Comparison of ENCODE assay signal across 8 cellular contexts in the genomic region with DNA sequence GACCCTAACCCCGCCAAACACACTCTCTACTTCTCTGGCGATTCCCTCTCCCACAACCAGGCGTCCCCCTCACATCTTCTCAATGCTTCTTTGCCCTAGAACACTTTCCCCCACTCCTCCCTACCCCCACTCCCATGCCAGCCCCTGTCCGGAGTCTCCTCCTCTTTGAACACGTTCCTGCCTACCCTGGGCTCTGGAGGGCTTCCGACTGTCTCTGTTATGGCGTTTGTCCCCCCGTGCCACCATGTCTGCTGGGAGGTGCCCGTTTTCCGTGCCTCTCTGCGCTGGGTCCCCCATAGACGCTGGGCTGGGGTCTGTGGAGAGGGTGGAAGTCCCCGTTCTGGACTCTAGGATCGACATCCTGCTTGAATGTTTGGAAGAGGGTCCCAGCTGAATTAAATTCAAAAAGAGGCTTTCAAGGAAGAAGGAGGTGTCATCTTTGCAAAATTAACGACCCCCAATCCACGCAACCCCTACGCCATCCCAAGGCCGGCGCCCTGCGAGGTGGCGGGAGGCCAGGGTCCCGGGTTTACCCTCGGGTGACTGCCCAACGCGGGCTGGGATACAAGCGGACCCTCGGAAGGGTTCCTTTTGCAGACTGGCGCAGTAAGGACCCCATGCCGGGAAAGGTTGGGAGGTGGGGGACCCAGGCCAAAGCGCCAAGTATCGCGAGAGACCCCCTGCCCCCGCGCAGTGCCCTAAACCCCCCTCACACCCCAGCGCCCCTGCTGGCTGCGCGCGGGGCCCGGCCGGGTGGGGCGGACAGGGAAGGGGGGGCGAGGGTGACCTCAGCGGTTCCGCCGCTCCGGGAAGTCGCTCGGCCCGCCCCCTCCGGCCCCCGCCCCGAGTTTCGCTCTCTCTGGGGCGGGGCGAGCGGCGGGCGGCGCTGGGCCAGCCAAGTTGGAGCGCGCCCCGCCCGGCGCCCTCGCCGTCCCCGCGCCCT. TPM values are rescaled to one million over a fixed set of nuclear protein-coding genes. Genes with fewer than 3 reads are reported as not detected.
DNase-seq lines count a peak whose midpoint lies in the region; ATAC-seq, FAIRE-seq and TF ChIP-seq lines count a peak whose summit lies in the region.

No MANE protein-coding gene starts in this region.

- DNase-seq in AG09309 (ENCODE audit: low read depth) (no peak), GM19239 (ENCODE audit: insufficient read length, low spot score) (peak; percentile 95), HUDEP-2 (lab: John Stamatoyannopoulos, UW; ENCODE audit: unreplicated experiment in 76 of 76) (peak in 52 of 76 experiments; percentile 15 to 72 (median 50)), T-helper 9 cell (peak; percentile 81), astrocyte of the cerebellum (ENCODE audit: low read depth) (no peak), hippocampal formation (lab: John Stamatoyannopoulos, UW) (peak; percentile 40 to 43), gastrocnemius medialis (peak; percentile 68 to 74), NCI-H2107 treated with DMSO at 0.1 percent for 48 hours (lab: John Stamatoyannopoulos, UW; ENCODE audit: unreplicated experiment) (no peak)

- H3K27ac ChIP-seq in gastrocnemius medialis: peak overlapping the region; percentile 84 to 91 (median 89)

- H3K36me3 ChIP-seq in gastrocnemius medialis: no peaks in the 10 kb centered on the region

- TF ChIP-seq POLR2A in gastrocnemius medialis (IDR thresholded peaks at IDR 0.05): peak in 1 of 2 donors; percentile 22

- peak overlapping the region; percentile 48 for H3K4me3 ChIP-seq in AG09309 (ENCODE audit: control insufficient read depth, low read depth, low read length)
- H3K4me3 ChIP-seq in astrocyte of the cerebellum (ENCODE audit: low read depth, low read length): peak overlapping the region; percentile 53
- peak overlapping the region; percentile 45 to 77 (median 58) for H3K4me3 ChIP-seq in gastrocnemius medialis

- no peaks in the 10 kb centered on the region for H3K27me3 ChIP-seq in gastrocnemius medialis

- in situ Hi-C loops in astrocyte of the cerebellum (cut with HindIII; ENCODE audit: low sequenced_read_pairs): no loop called here
- in situ Hi-C loops in gastrocnemius medialis (cut with MboI; ENCODE audit: low sequenced_read_pairs in 4 of 4): no loop called here

- FAIRE-seq in GM19239 (lab: Jason Lieb, UNC): peak; percentile 21

- intact Hi-C loops in gastrocnemius medialis (cut with DNase I; ENCODE audit: low total_unique reads): loop anchor here (1.0 to 5.0 kb wide), 3 partner anchors 26 to 187 kb away; a partner anchor contains a TSS

- ATAC-seq in gastrocnemius medialis: peak; percentile 63 to 66

- peaks cover 19 to 32% of the 10 kb centered on the region in 2 donors for H3K4me1 ChIP-seq in gastrocnemius medialis

- TF ChIP-seq CTCF in AG09309 (IDR thresholded peaks at IDR 0.05; ENCODE audit: control insufficient read depth, insufficient read depth, low read depth, low read length, missing control alignments): no peak
- TF ChIP-seq CTCF in astrocyte of the cerebellum (IDR thresholded peaks at IDR 0.05; ENCODE audit: low read depth, low read length, missing control alignments): peak; percentile 54
- peak in 4 of 5 experiments; percentile 28 to 53 (median 36) for TF ChIP-seq CTCF in gastrocnemius medialis (IDR thresholded peaks at IDR 0.05 in 4 of 5, conservative IDR thresholded peaks at IDR 0.05 in 1 of 5)

- no peaks in the 10 kb centered on the region for H3K9me3 ChIP-seq in gastrocnemius medialis

RNA-seq across cellular contexts. Expression of a gene that starts 1.0 kb away (rescaled TPM):
- 10 to 100 TPM in 3 of 4 donors, 1 to 10 TPM in 1; 2.4 to 20.8 (median 12.5) TPM for total RNA-seq in gastrocnemius medialis

RNA-seq across cellular contexts. Expression of a gene that starts 4.4 kb away (rescaled TPM):
- 10 to 100 TPM; 44.4 to 70.4 (median 57.0) TPM for total RNA-seq in gastrocnemius medialis

RNA-seq across cellular contexts. Expression of a gene that starts 47.0 kb away (rescaled TPM):
- total RNA-seq in gastrocnemius medialis: 100 to 1,000 TPM; 228 to 357 (median 264) TPM

Comparison
In these comparisons a context has a peak if more than half of its experiments do, and no peak if none do; other contexts are left out.
1. DNase-seq: peak in GM19239 (single experiment), HUDEP-2 (52 of 76), T-helper 9 cell (single experiment), hippocampal formation (2 of 2) and gastrocnemius medialis (2 of 2); none in AG09309 (single experiment), astrocyte of the cerebellum (single experiment) and NCI-H2107 treated with DMSO at 0.1 percent for 48 hours (single experiment).
2. Peak in every context shown above with its lines, with median percentiles within 50 percentile points of each other: H3K4me3 ChIP-seq.